4 cellular contexts compared by ENCODE assay signal in the genomic region with DNA sequence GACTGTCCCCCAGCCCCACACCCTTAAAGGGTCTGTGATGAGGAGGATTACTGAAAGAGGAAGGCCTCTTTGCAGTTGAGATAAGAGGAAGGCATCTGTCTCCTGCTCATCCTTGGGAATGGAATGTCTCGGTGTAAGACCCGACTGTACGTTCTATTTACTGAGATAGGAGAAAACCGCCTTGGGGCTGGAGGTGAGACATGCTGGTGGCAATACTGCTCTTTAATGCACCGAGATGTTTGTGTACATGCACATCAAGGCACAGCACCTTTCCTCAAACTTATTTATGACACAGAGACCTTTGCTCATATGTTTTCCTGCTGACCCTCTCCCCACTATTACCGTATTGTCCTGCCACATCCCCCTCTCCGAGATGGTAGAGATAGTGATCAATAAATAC. TPM values are rescaled to one million over a fixed set of nuclear protein-coding genes. Genes with fewer than 3 reads are reported as not detected.
"Had no signal": no experiment of that assay in that cellular context is flagged by ENCODE, and none has a peak within 500 bp of the region (broad histone marks: within the 10 kb centered on the region; RNA-seq: fewer than 3 reads in every experiment).

No MANE protein-coding gene starts in this region.

RNA-seq across cellular contexts. Expression of gene CFAP126, which starts 45.4 kb away (rescaled TPM):
- total RNA-seq: LHCN-M2, M059J, MCF 10A, NCI-H460 had no signal
